Comparison of ENCODE assay signal across 17 cellular contexts in the genomic region with DNA sequence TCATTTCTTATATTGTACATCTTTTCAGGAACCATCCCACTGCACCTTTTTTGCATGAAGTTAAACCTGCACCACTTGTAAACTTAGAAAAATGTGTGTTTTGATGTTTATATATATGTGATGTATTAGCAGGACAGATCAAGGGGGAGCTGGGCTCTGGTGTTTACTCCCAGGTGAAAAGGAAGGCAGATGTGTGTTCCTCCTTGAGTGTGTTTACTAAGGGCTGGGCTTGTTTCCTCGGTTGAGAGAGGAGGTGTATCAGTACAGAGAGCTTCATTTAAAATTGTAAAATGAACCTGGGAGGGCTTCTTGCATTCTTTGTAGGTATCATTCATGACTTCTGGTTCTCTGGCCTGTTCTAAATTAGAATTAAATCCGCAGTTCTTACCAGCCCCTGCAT. TPM values are rescaled to one million over a fixed set of nuclear protein-coding genes. Genes with fewer than 3 reads are reported as not detected.
DNase-seq lines count a peak whose midpoint lies in the region; ATAC-seq, FAIRE-seq and TF ChIP-seq lines count a peak whose summit lies in the region.
"Had no signal": no experiment of that assay in that cellular context is flagged by ENCODE, and none has a peak within 500 bp of the region (broad histone marks: within the 10 kb centered on the region; RNA-seq: fewer than 3 reads in every experiment).

No MANE protein-coding gene starts in this region.

- H3K9me3 ChIP-seq in K562 (replicated peaks; ENCODE audit: control insufficient read depth, insufficient read depth, low read depth, low read length) (no peaks in the 10 kb centered on the region), transverse colon (no peaks in the 10 kb centered on the region)
- H3K9me3 ChIP-seq: adrenal gland, Caco-2, upper lobe of left lung had no signal

- no peak for TF ChIP-seq EP300 in K562 (IDR thresholded peaks at IDR 0.05; ENCODE audit: low read length)
- no peak for TF ChIP-seq EP300 in transverse colon (IDR thresholded peaks at IDR 0.05; ENCODE audit: low read depth)

- H3K9ac ChIP-seq in K562 (ENCODE audit: insufficient read depth in 1 of 2, low read depth in 2 of 2, low read length in 2 of 2): no peak overlapping the region

- POLR2A ChIA-PET in K562 (lab: Yijun Ruan, JAX): interaction anchor here (0.6 to 1.0 kb wide), 3 partner anchors 8 to 121 kb away, joined by 3 to 4 read pairs (median 3); no protein-coding TSS in a partner anchor

- H3K27ac ChIP-seq in K562 (ENCODE audit: extremely low read depth, low read depth, low read length) (no peak overlapping the region), transverse colon (peak overlapping the region in 3 of 4 donors; percentile 9 to 26 (median 24))
- H3K27ac ChIP-seq: adrenal gland, upper lobe of left lung had no signal

- no peak for DNase-seq in activated naive CD4-positive, alpha-beta T cell treated with anti-CD3 and anti-CD28 coated beads, Interleukin-2, amount 50 U/mL, for 72 hours (ENCODE audit: low spot score in 2 of 2)
- DNase-seq in NCI-H2171 (lab: John Stamatoyannopoulos, UW) (peak; percentile 15), K562 (ENCODE audit: extremely low read depth in 1 of 4, low spot score in 3 of 4) (no peak), transverse colon (no peak), cerebellar nuclear complex (lab: John Stamatoyannopoulos, UW) (no peak)
- DNase-seq: activated CD4-positive, alpha-beta T cell treated with anti-CD3 and anti-CD28 coated beads, Interleukin-2, amount 50 U/mL, for 1 hour; activated T-cell treated with anti-CD3 and anti-CD28 coated beads, Interleukin-2, amount 50 U/mL, for 1 hour; Caco-2; H7; MM.1S; NCI-H1694; stimulated activated CD4-positive, alpha-beta T cell treated with anti-CD3 and anti-CD28 coated beads, Interleukin-4, amount 100 ng/mL, for 1 hour; upper lobe of left lung had no signal

- in situ Hi-C loops in K562 (cut with MboI) (no loop called here), transverse colon (cut with MboI; ENCODE audit: low pct_ligation_motif_present in 1 of 4, low pct_unique_long_range_greater_than_20kb in 1 of 4, low sequenced_read_pairs in 3 of 4) (loop anchor here in 1 of 4 donors (25.0 kb wide), 1 partner anchor 299 kb away; the partner anchor contains the start of gene E2F6)

- peaks cover 78% of the 10 kb centered on the region for H3K4me1 Mint-ChIP-seq in activated naive CD4-positive, alpha-beta T cell treated with anti-CD3 and anti-CD28 coated beads, Interleukin-2, amount 50 U/mL, for 24 hours

- peaks cover 7% of the 10 kb centered on the region for H4K20me1 ChIP-seq in K562 (replicated peaks; ENCODE audit: control insufficient read depth, insufficient read depth, low read length)

- peak overlapping the region; percentile 9 for H3K4me3 Mint-ChIP-seq in activated naive CD4-positive, alpha-beta T cell treated with anti-CD3 and anti-CD28 coated beads, Interleukin-2, amount 50 U/mL, for 24 hours

- H3K4me3 ChIP-seq in K562: no peak overlapping the region
- H3K4me3 ChIP-seq in transverse colon: no peak overlapping the region
- H3K4me3 ChIP-seq: adrenal gland, upper lobe of left lung had no signal

- peak overlapping the region; percentile 85 for H3K27ac Mint-ChIP-seq in activated naive CD4-positive, alpha-beta T cell treated with anti-CD3 and anti-CD28 coated beads, Interleukin-2, amount 50 U/mL, for 24 hours
- peak overlapping the region in 1 of 2 donors; percentile 87 for H3K27ac Mint-ChIP-seq in activated naive CD4-positive, alpha-beta T cell treated with anti-CD3 and anti-CD28 coated beads, Interleukin-2, amount 50 U/mL, for 72 hours

- H3K9me3 Mint-ChIP-seq in activated naive CD4-positive, alpha-beta T cell treated with anti-CD3 and anti-CD28 coated beads, Interleukin-2, amount 50 U/mL, for 24 hours: no peaks in the 10 kb centered on the region
- no peaks in the 10 kb centered on the region for H3K9me3 Mint-ChIP-seq in activated naive CD4-positive, alpha-beta T cell treated with anti-CD3 and anti-CD28 coated beads, Interleukin-2, amount 50 U/mL, for 72 hours

- H3K27me3 Mint-ChIP-seq in activated naive CD4-positive, alpha-beta T cell treated with anti-CD3 and anti-CD28 coated beads, Interleukin-2, amount 50 U/mL, for 24 hours: no peaks in the 10 kb centered on the region

- WGBS in K562 (ENCODE audit: insufficient coverage, low coverage, missing lambda C conversion rate): 45% methylated on average over 2 of the region's 2 CpGs
- WGBS in transverse colon (ENCODE audit: low coverage in 1 of 2), 2 donors: 35 to 46% methylated on average over 2 of the region's 2 CpGs

- no peak overlapping the region for H2AFZ ChIP-seq in K562 (ENCODE audit: low read depth, low read length)

- no peak for ATAC-seq in activated naive CD4-positive, alpha-beta T cell treated with anti-CD3 and anti-CD28 coated beads, Interleukin-2, amount 50 U/mL, for 72 hours
- ATAC-seq in K562 (no peak), GM19328 (IDR thresholded peaks at IDR 0.05; ENCODE audit: unreplicated experiment) (no peak)

- peaks cover 72% of the 10 kb centered on the region for H3K79me2 ChIP-seq in K562 (ENCODE audit: control insufficient read depth, insufficient read depth, low read length)

- no peaks in the 10 kb centered on the region for H3K9me1 ChIP-seq in K562 (ENCODE audit: control insufficient read depth, insufficient read depth, low read length)

- peak; percentile 19 for FAIRE-seq in K562 (lab: Jason Lieb, UNC)
- FAIRE-seq: bronchial epithelial cell had no signal

- H3K4me1 ChIP-seq in K562 (replicated peaks in 1 of 2; ENCODE audit: control insufficient read depth in 2 of 2, insufficient read depth in 2 of 2, low read length in 2 of 2) (peaks cover 24 to 25% of the 10 kb centered on the region in 2 experiments; a peak in 4 of 5 replicates), transverse colon (peaks cover 0 to 50% (median 23%) of the 10 kb centered on the region in 4 donors)
- H3K4me1 ChIP-seq: adrenal gland, Caco-2 had no signal

- H3K36me3 Mint-ChIP-seq in activated naive CD4-positive, alpha-beta T cell treated with anti-CD3 and anti-CD28 coated beads, Interleukin-2, amount 50 U/mL, for 24 hours: peaks cover 19% of the 10 kb centered on the region
- peaks cover 4 to 53% of the 10 kb centered on the region in 2 donors for H3K36me3 Mint-ChIP-seq in activated naive CD4-positive, alpha-beta T cell treated with anti-CD3 and anti-CD28 coated beads, Interleukin-2, amount 50 U/mL, for 72 hours

- H3K4me2 ChIP-seq in K562 (ENCODE audit: insufficient read depth, low read length): no peak overlapping the region

- no peak for TF ChIP-seq CTCF in K562 (IDR thresholded peaks at IDR 0.05 in 2 of 3, conservative IDR thresholded peaks at IDR 0.05 in 1 of 3; ENCODE audit: insufficient read depth in 2 of 3, low read depth in 1 of 3, low read length in 3 of 3)
- no peak for TF ChIP-seq CTCF in transverse colon (IDR thresholded peaks at IDR 0.05)

- intact Hi-C loops in K562 (cut with micrococcal nuclease) (no loop called here), transverse colon (cut with DNase I; ENCODE audit: low total_unique reads) (no loop called here)

- H3K36me3 ChIP-seq in K562 (ENCODE audit: control insufficient read depth, insufficient read depth, low read length): peaks cover 28% of the 10 kb centered on the region; the same call in 2 of the 3 replicates
- peaks cover 0 to 5% (median 0%) of the 10 kb centered on the region in 4 donors for H3K36me3 ChIP-seq in transverse colon

- no peak for TF ChIP-seq POLR2A in K562 (conservative IDR thresholded peaks at IDR 0.05)
- TF ChIP-seq POLR2A in transverse colon (IDR thresholded peaks at IDR 0.05): no peak

- H3K27me3 ChIP-seq in K562 (ENCODE audit: control insufficient read depth in 2 of 2, insufficient read depth in 2 of 2, low read length in 2 of 2) (no peaks in the 10 kb centered on the region), transverse colon (no peaks in the 10 kb centered on the region)
- H3K27me3 ChIP-seq: adrenal gland, upper lobe of left lung had no signal

- CTCF ChIA-PET in K562 (lab: Yijun Ruan, JAX; ENCODE audit: low intra/inter-chr PET ratio): no interaction called here

- BruUV-seq in K562 (replicated peaks; lab: Mats Ljungman, UMichigan): no TSS peak

- no peak for TF ChIP-seq RAD21 in K562 (CRISPR knock-in tag; conservative IDR thresholded peaks at IDR 0.05 in 1 of 2, IDR thresholded peaks at IDR 0.05 in 1 of 2)

TF ChIP-seq in K562, 482 proteins besides CTCF, POLR2A, EP300 and RAD21 (continues in another document):
- TF ChIP-seq KLF1 (tag; IDR thresholded peaks at IDR 0.05) (no peak), ZNF780A (CRISPR knock-in tag; IDR thresholded peaks at IDR 0.05) (no peak), HMG20A (CRISPR knock-in tag; conservative IDR thresholded peaks at IDR 0.05) (no peak), HNRNPUL1 (IDR thresholded peaks at IDR 0.05; ENCODE audit: low read length) (no peak)

RNA-seq across cellular contexts. Expression of gene LPIN1, which starts 14.8 kb away (rescaled TPM):
- 10 to 100 TPM; 68.6 to 92.9 TPM for total RNA-seq in activated naive CD4-positive, alpha-beta T cell treated with anti-CD3 and anti-CD28 coated beads, Interleukin-2, amount 50 U/mL, for 72 hours
- total RNA-seq in K562 (2011; cell fraction: chromatin; rRNA removed; ENCODE audit: low replicate concordance): 261 and 278 TPM in 2 replicates
- 132 and 152 TPM in 2 replicates for total RNA-seq in K562 (2011; cell fraction: nucleolus; rRNA removed)
- total RNA-seq in K562 (2011; cell fraction: nucleoplasm; rRNA removed): 219 and 247 TPM in 2 replicates
- total RNA-seq in K562 (2014; rRNA removed) (25.1 and 33.4 TPM in 2 replicates), K562 (2014; rRNA removed; fragmentation: Illumina TruSeq; extraction: Trizol) (27.8 and 32.6 TPM in 2 replicates), K562 (2015; rRNA removed; fragmentation: Illumina TruSeq; extraction: Trizol) (25.3 and 27.8 TPM in 2 replicates), K562 (2021) (37.6 and 39.9 TPM in 2 replicates), transverse colon (10 to 100 TPM; 19.7 to 62.1 (median 26.6) TPM)
- polyA plus RNA-seq in K562 (2011; rRNA removed) (84.0 and 96.3 TPM in 2 replicates), K562 (2014; fragmentation: Illumina TruSeq; extraction: Trizol) (30.1 and 32.5 TPM in 2 replicates), K562 (2014; fragmentation: Nextera tagmentation; extraction: Ambion mirVana) (10 to 100 TPM in 1 of 2 experiments, 1 to 10 TPM in 1; 9.2 to 12.7 TPM), K562 (2014; rRNA removed) (36.0 and 36.4 TPM in 2 replicates)
- 38.4 and 54.3 TPM in 2 replicates for polyA plus RNA-seq in K562 (2011; cell fraction: cytosol; rRNA removed)
- 117 and 127 TPM in 2 replicates for polyA plus RNA-seq in K562 (2011; cell fraction: nucleus; rRNA removed)
- 22.4 and 25.9 TPM in 2 replicates for polyA plus RNA-seq in K562 (2012)
- 66.6 and 83.7 TPM in 2 replicates for polyA minus RNA-seq in K562 (2011; rRNA and poly(A)+ RNA removed)
- polyA minus RNA-seq in K562 (2011; cell fraction: cytosol; rRNA and poly(A)+ RNA removed): 35.4 and 38.8 TPM in 2 replicates
- 79.0 and 128 TPM in 2 replicates for polyA minus RNA-seq in K562 (2011; cell fraction: nucleus; rRNA and poly(A)+ RNA removed)
